16 cellular contexts compared by ENCODE assay signal in genomic region chr2:164981217-164981990, GRCh38. TPM values are rescaled to one million over a fixed set of nuclear protein-coding genes. Genes with fewer than 3 reads are reported as not detected.
DNase-seq lines count a peak whose midpoint lies in the region; ATAC-seq, FAIRE-seq and TF ChIP-seq lines count a peak whose summit lies in the region.
"Had no signal": no experiment of that assay in that cellular context is flagged by ENCODE, and none has a peak within 500 bp of the region (broad histone marks: within the 10 kb centered on the region; RNA-seq: fewer than 3 reads in every experiment).

No MANE protein-coding gene starts in this region.

- no peaks in the 10 kb centered on the region for H3K9me3 ChIP-seq in endothelial cell of umbilical vein (replicated peaks; ENCODE audit: control insufficient read depth, insufficient read depth, low read length)
- no peaks in the 10 kb centered on the region for H3K9me3 ChIP-seq in osteoblast (ENCODE audit: low read depth, low read length)
- no peaks in the 10 kb centered on the region for H3K9me3 ChIP-seq in SJCRH30 (replicated peaks)
- H3K9me3 ChIP-seq: body of pancreas, mucosa of descending colon had no signal

- no peaks in the 10 kb centered on the region for H3K9me1 ChIP-seq in endothelial cell of umbilical vein (replicated peaks; ENCODE audit: control insufficient read depth, extremely low read depth, insufficient read depth, low read length)

- H4K20me1 ChIP-seq in endothelial cell of umbilical vein (replicated peaks; ENCODE audit: control insufficient read depth, extremely low read depth, insufficient read depth, low read length) (no peaks in the 10 kb centered on the region), osteoblast (ENCODE audit: insufficient read depth, low read length) (no peaks in the 10 kb centered on the region)

- POLR2A ChIA-PET in endothelial cell of umbilical vein (lab: Charles Lee) = no interaction called here

- H3K36me3 ChIP-seq in endothelial cell of umbilical vein (ENCODE audit: control insufficient read depth in 2 of 2, extremely low read depth in 1 of 2, insufficient read depth in 2 of 2, low read length in 2 of 2) (no peaks in the 10 kb centered on the region), osteoblast (ENCODE audit: insufficient read depth, low read length) (no peaks in the 10 kb centered on the region), SJCRH30 (no peaks in the 10 kb centered on the region)

- H3K27me3 ChIP-seq in endothelial cell of umbilical vein (ENCODE audit: control insufficient read depth in 2 of 2, insufficient read depth in 2 of 2, low read length in 2 of 2) (no peaks in the 10 kb centered on the region), osteoblast (ENCODE audit: insufficient read depth, low read length) (no peaks in the 10 kb centered on the region), SJCRH30 (no peaks in the 10 kb centered on the region)
- H3K27me3 ChIP-seq: body of pancreas had no signal

- no peak overlapping the region for H3K9ac ChIP-seq in endothelial cell of umbilical vein (replicated peaks; ENCODE audit: extremely low read depth, insufficient read depth, low read length)

- H3K4me2 ChIP-seq in endothelial cell of umbilical vein (ENCODE audit: insufficient read depth, low read length) = peak overlapping the region; percentile 55
- H3K4me2 ChIP-seq in osteoblast (ENCODE audit: insufficient read depth, low read length) = peak overlapping the region; percentile 13

- H2AFZ ChIP-seq in endothelial cell of umbilical vein (ENCODE audit: low read depth, low read length) = no peak overlapping the region
- peak overlapping the region; percentile 53 for H2AFZ ChIP-seq in osteoblast (ENCODE audit: low read length)

- BruUV-seq in endothelial cell of umbilical vein (replicated peaks; lab: Mats Ljungman, UMichigan) = no TSS peak

- peak; percentile 60 for FAIRE-seq in endothelial cell of umbilical vein (lab: Jason Lieb, UNC)
- FAIRE-seq: HepG2 had no signal

- DNase-seq in DMS53 (lab: John Stamatoyannopoulos, UW) (peak; percentile 65), NCI-H446 treated with DMSO at 0.1 percent for 48 hours (lab: John Stamatoyannopoulos, UW) (peak; percentile 7), endothelial cell of umbilical vein (ENCODE audit: low read depth, low spot score) (peak; percentile 46), osteoblast (ENCODE audit: insufficient read length, low spot score, missing footprints) (no peak), SJCRH30 (no peak), C1 segment of cervical spinal cord (lab: John Stamatoyannopoulos, UW) (no peak), NCI-H2171 (lab: John Stamatoyannopoulos, UW) (no peak)
- DNase-seq: body of pancreas; CD8-positive, alpha-beta T cell; GOT3; mucosa of descending colon; NCI-H1436 treated with DMSO at 0.1 percent for 48 hours had no signal

- TF ChIP-seq CTCF in endothelial cell of umbilical vein (IDR thresholded peaks at IDR 0.05; ENCODE audit: extremely low read depth in 1 of 2, insufficient read depth in 1 of 2, low read depth in 1 of 2, low read length in 2 of 2) = no peak
- TF ChIP-seq CTCF in osteoblast (IDR thresholded peaks at IDR 0.05; ENCODE audit: extremely low read depth, low read depth, low read length) = no peak

- dilution Hi-C loops in endothelial cell of umbilical vein (cut with MboI; ENCODE audit: extremely low pct_ligation_motif_present, low sequenced_read_pairs) = no loop called here

- H3K79me2 ChIP-seq in endothelial cell of umbilical vein (ENCODE audit: control insufficient read depth, insufficient read depth, low read length) = no peaks in the 10 kb centered on the region
- H3K79me2 ChIP-seq in osteoblast (ENCODE audit: insufficient read depth, low read length) = no peaks in the 10 kb centered on the region

- CTCF ChIA-PET in endothelial cell of umbilical vein (lab: Charles Lee) = interaction anchor here (0.7 to 4.0 kb wide), 3 partner anchors 11 to 222 kb away, joined by 3 to 28 read pairs (median 3); partner anchors contain the start of gene SCN3A

- H3K4me1 ChIP-seq in endothelial cell of umbilical vein (ENCODE audit: control insufficient read depth, extremely low read depth, insufficient read depth, low read length) (peaks cover 16% of the 10 kb centered on the region), osteoblast (ENCODE audit: insufficient read depth, low read length) (peaks cover 24% of the 10 kb centered on the region), SJCRH30 (peaks cover 13% of the 10 kb centered on the region)
- H3K4me1 ChIP-seq: body of pancreas had no signal

- TF ChIP-seq POLR2A in endothelial cell of umbilical vein (IDR thresholded peaks at IDR 0.05; ENCODE audit: low read depth, low read length) = no peak

- H3K4me3 ChIP-seq in endothelial cell of umbilical vein (replicated peaks in 1 of 3; ENCODE audit: insufficient read depth in 1 of 3, low read depth in 1 of 3, low read length in 3 of 3) (no peak overlapping the region), osteoblast (ENCODE audit: insufficient read depth, low read length) (no peak overlapping the region), SJCRH30 (no peak overlapping the region)
- H3K4me3 ChIP-seq: body of pancreas, mucosa of descending colon had no signal

- no peak for ATAC-seq in HG03520 (IDR thresholded peaks at IDR 0.05; ENCODE audit: unreplicated experiment)
- ATAC-seq: body of pancreas; CD8-positive, alpha-beta T cell; HepG2; mucosa of descending colon had no signal

- intact Hi-C loops in endothelial cell of umbilical vein (cut with micrococcal nuclease) = no loop called here

- H3K27ac ChIP-seq in endothelial cell of umbilical vein (ENCODE audit: insufficient read depth, low read depth, low read length) (peak overlapping the region; percentile 37), osteoblast (ENCODE audit: low read depth, low read length) (peak overlapping the region; percentile 11), SJCRH30 (no peak overlapping the region)
- H3K27ac ChIP-seq: body of pancreas had no signal

TF ChIP-seq in endothelial cell of umbilical vein, 7 proteins besides CTCF, POLR2A, EP300 and RAD21:
- peak; percentile 58 for TF ChIP-seq FOS (IDR thresholded peaks at IDR 0.05; ENCODE audit: borderline replicate concordance, insufficient read depth, low read length)
- TF ChIP-seq POLR2AphosphoS5 (IDR thresholded peaks at IDR 0.05; ENCODE audit: insufficient read depth, low read depth, low read length) = no peak

RNA-seq across cellular contexts. Expression of gene SLC38A11, which starts 26.1 kb away (rescaled TPM):
- total RNA-seq in endothelial cell of umbilical vein (not detected in 2 replicates), osteoblast (not detected in 2 replicates)
- not detected in 2 replicates for polyA plus RNA-seq in endothelial cell of umbilical vein
- polyA plus RNA-seq in endothelial cell of umbilical vein (2011; cell fraction: cytosol; rRNA removed) = not detected in 2 replicates
- polyA plus RNA-seq in endothelial cell of umbilical vein (2011; cell fraction: nucleus; rRNA removed) = not detected in 2 replicates
- not detected in 2 replicates for polyA plus RNA-seq in endothelial cell of umbilical vein (2012)
- not detected in 2 replicates for polyA minus RNA-seq in endothelial cell of umbilical vein
- polyA minus RNA-seq in endothelial cell of umbilical vein (2011; cell fraction: cytosol; rRNA and poly(A)+ RNA removed) = not detected
- not detected in 2 replicates for polyA minus RNA-seq in endothelial cell of umbilical vein (2011; cell fraction: nucleus; rRNA and poly(A)+ RNA removed)
- total RNA-seq in SJCRH30 (2014; rRNA removed; shearing (Covaris generic)) = 0.08 and 0.18 TPM in 2 replicates
- total RNA-seq: activated T-helper 2 cell treated with anti-CD3 and anti-CD28 coated beads, Interferon-gamma antibody, Interleukin-2, Interleukin-4, amounts not matched to agents 10 μg/mL and 5 μg/mL and 100 μg/mL, durations not matched to agents 14 hours and 24 hours and 36 hours; CD8-positive, alpha-beta T cell; pulmonary artery endothelial cell had no signal

Comparison
In these comparisons a context has a peak if more than half of its experiments do, and no peak if none do; other contexts are left out.
1. DNase-seq: peak in DMS53 (single experiment), NCI-H446 treated with DMSO at 0.1 percent for 48 hours (single experiment) and endothelial cell of umbilical vein (single experiment); none in osteoblast (single experiment), SJCRH30 (0 of 2), C1 segment of cervical spinal cord (0 of 14) and NCI-H2171 (single experiment).